8 cellular contexts compared by ENCODE assay signal in genomic region chr16:4615389-4616046, GRCh38. TPM values are rescaled to one million over a fixed set of nuclear protein-coding genes. Genes with fewer than 3 reads are reported as not detected.
DNase-seq lines count a peak whose midpoint lies in the region; FAIRE-seq and TF ChIP-seq lines count a peak whose summit lies in the region.

No MANE protein-coding gene starts in this region.

- no peaks in the 10 kb centered on the region for H3K36me3 Mint-ChIP-seq in nephron progenitor cell (ENCODE audit: low read depth)

- TF ChIP-seq POLR2A in GM12892 (IDR thresholded peaks at IDR 0.05; ENCODE audit: low read depth, low read length), result no peak

- TF ChIP-seq CTCF in nephron progenitor cell (IDR thresholded peaks at IDR 0.05), result no peak

- H4K20me1 ChIP-seq in BLaER1, result peaks cover 37% of the 10 kb centered on the region

- no peaks in the 10 kb centered on the region for H3K9me3 Mint-ChIP-seq in nephron progenitor cell

- H3K27me3 ChIP-seq in BLaER1, result no peaks in the 10 kb centered on the region
- no peaks in the 10 kb centered on the region for H3K27me3 ChIP-seq in ectodermal cell (ENCODE audit: control insufficient read depth, insufficient read depth, low read length, poor library complexity, severe bottlenecking)

- WGBS in ectodermal cell, 2 experiments, result 92% methylated on average over 38 of the region's 38 CpGs

- H3K9me3 ChIP-seq in BLaER1, result no peaks in the 10 kb centered on the region
- H3K9me3 ChIP-seq in ectodermal cell (ENCODE audit: control insufficient read depth, low read length), result no peaks in the 10 kb centered on the region

- peak overlapping the region; percentile 73 for H3K4me3 Mint-ChIP-seq in nephron progenitor cell

- H3K4me3 ChIP-seq in BLaER1 (peak overlapping the region; percentile 95), ectodermal cell (ENCODE audit: insufficient read depth, low read depth, low read length) (peak overlapping the region; percentile 11)

- peaks cover 58% of the 10 kb centered on the region for H3K4me1 ChIP-seq in BLaER1
- H3K4me1 ChIP-seq in ectodermal cell (ENCODE audit: control insufficient read depth, insufficient read depth, low read length), result peaks cover 19% of the 10 kb centered on the region

- DNase-seq in NCI-H69 (lab: John Stamatoyannopoulos, UW) (peak; percentile 50), nephron progenitor cell (no peak), NCI-H2171 (lab: John Stamatoyannopoulos, UW) (no peak), posterior vena cava (ENCODE audit: low spot score) (no peak), medulla oblongata (ENCODE audit: extremely low spot score) (no peak), GM12892 (ENCODE audit: insufficient read length) (no peak)

- H3K27ac ChIP-seq in BLaER1 (peak overlapping the region; percentile 92), ectodermal cell (ENCODE audit: insufficient read depth, low read depth, low read length, poor library complexity, severe bottlenecking) (peak overlapping the region; percentile 74)

- H3K4me1 Mint-ChIP-seq in nephron progenitor cell, result peaks cover 52% of the 10 kb centered on the region

- H3K36me3 ChIP-seq in BLaER1 (peaks cover under 1% of the 10 kb centered on the region), ectodermal cell (ENCODE audit: control insufficient read depth, insufficient read depth, low read length) (no peaks in the 10 kb centered on the region)

- intact Hi-C loops in posterior vena cava (cut with DNase I), result no loop called here

- no peak for FAIRE-seq in GM12892 (lab: Jason Lieb, UNC)

- H3K4me2 ChIP-seq in BLaER1, result peak overlapping the region; percentile 99

- peak overlapping the region; percentile 94 for H3K27ac Mint-ChIP-seq in nephron progenitor cell

- peak overlapping the region; percentile 93; the same call in 1 of the 2 replicates for H3K9ac ChIP-seq in BLaER1

- no peaks in the 10 kb centered on the region for H3K27me3 Mint-ChIP-seq in nephron progenitor cell (ENCODE audit: low read depth, poor library complexity)

RNA-seq across cellular contexts. Expression of gene UBALD1, which starts 0.8 kb away (rescaled TPM):
- polyA plus RNA-seq in ectodermal cell (2013, experiment 1 of 4), result 17.9 TPM
- 14.2 TPM for polyA plus RNA-seq in ectodermal cell (2013, experiment 2 of 4)
- polyA plus RNA-seq in ectodermal cell (2013, experiment 3 of 4), result 17.7 TPM
- polyA plus RNA-seq in ectodermal cell (2013, experiment 4 of 4), result 18.2 TPM
- 10 to 100 TPM; 15.6 to 16.4 TPM for total RNA-seq in posterior vena cava
- 2.1 TPM for polyA plus RNA-seq in GM12892 (2012; ENCODE audit: missing spikeins)

RNA-seq across cellular contexts. Expression of gene MGRN1, which starts 9.1 kb away (rescaled TPM):
- polyA plus RNA-seq in ectodermal cell (2013, experiment 1 of 4), result 83.9 TPM
- 83.1 TPM for polyA plus RNA-seq in ectodermal cell (2013, experiment 2 of 4)
- 46.7 TPM for polyA plus RNA-seq in ectodermal cell (2013, experiment 3 of 4)
- polyA plus RNA-seq in ectodermal cell (2013, experiment 4 of 4), result 56.9 TPM
- total RNA-seq in posterior vena cava, result 10 to 100 TPM; 61.0 to 62.6 TPM
- polyA plus RNA-seq in GM12892 (2012; ENCODE audit: missing spikeins), result 15.2 TPM

RNA-seq across cellular contexts. Expression of gene C16orf96, which starts 59.4 kb away (rescaled TPM):
- 1.9 TPM for polyA plus RNA-seq in ectodermal cell (2013, experiment 1 of 4)
- 1.9 TPM for polyA plus RNA-seq in ectodermal cell (2013, experiment 2 of 4)
- 1.4 TPM for polyA plus RNA-seq in ectodermal cell (2013, experiment 3 of 4)
- 1.3 TPM for polyA plus RNA-seq in ectodermal cell (2013, experiment 4 of 4)
- under 1 TPM; 0.09 to 0.10 TPM for total RNA-seq in posterior vena cava
- polyA plus RNA-seq in GM12892 (2012; ENCODE audit: missing spikeins), result not detected
